In genomic region chr11:75399344-75400109, GRCh38 we compare ENCODE assay signal across 8 cellular contexts. TPM values are rescaled to one million over a fixed set of nuclear protein-coding genes. Genes with fewer than 3 reads are reported as not detected.
DNase-seq lines count a peak whose midpoint lies in the region; ATAC-seq and TF ChIP-seq lines count a peak whose summit lies in the region.

Gene RPS3 (plus strand): TSS chr11:75399518. CDS start chr11:75399548, 30 bp downstream.

- no peaks in the 10 kb centered on the region for H3K9me3 ChIP-seq in SU-DHL-6 (ENCODE audit: insufficient read depth, low read length)
- H3K9me3 ChIP-seq in cardiac muscle cell (ENCODE audit: low read depth), result no peaks in the 10 kb centered on the region
- no peaks in the 10 kb centered on the region for H3K9me3 ChIP-seq in trophoblast cell (ENCODE audit: insufficient read depth, low read depth, low read length)
- H3K9me3 ChIP-seq in transverse colon, result no peaks in the 10 kb centered on the region

- in situ Hi-C loops in transverse colon (cut with MboI; ENCODE audit: low pct_ligation_motif_present in 1 of 4, low pct_unique_long_range_greater_than_20kb in 1 of 4, low sequenced_read_pairs in 3 of 4), result no loop called here

- peak within 1 kb of the TSS; percentile 95 for H3K27ac Mint-ChIP-seq in activated naive CD8-positive, alpha-beta T cell treated with anti-CD3 and anti-CD28 coated beads, Interleukin-2, amount 10 ng/mL, durations not matched to agents 7 days and 5 days

- peak; percentile 36 for TF ChIP-seq EP300 in transverse colon (IDR thresholded peaks at IDR 0.05; ENCODE audit: low read depth)

- TF ChIP-seq CTCF in GM12864 (IDR thresholded peaks at IDR 0.05; ENCODE audit: low read depth, low read length, missing control alignments), result no peak
- no peak for TF ChIP-seq CTCF in SU-DHL-6 (IDR thresholded peaks at IDR 0.05; ENCODE audit: insufficient read depth, low read length, poor library complexity, severe bottlenecking)
- TF ChIP-seq CTCF in cardiac muscle cell (IDR thresholded peaks at IDR 0.05; ENCODE audit: low read depth, low read length), result no peak
- TF ChIP-seq CTCF in transverse colon (IDR thresholded peaks at IDR 0.05), result peak in 2 of 5 experiments; percentile 23 to 35

- intact Hi-C loops in transverse colon (cut with DNase I; ENCODE audit: low total_unique reads), result no loop called here

- peak within 1 kb of the TSS; percentile 88 for H3K18ac ChIP-seq in trophoblast cell (ENCODE audit: low read length)

- H3K4me2 ChIP-seq in SU-DHL-6 (ENCODE audit: low read depth, low read length, poor library complexity, severe bottlenecking) (peak within 1 kb of the TSS; percentile 77), trophoblast cell (ENCODE audit: low read length) (peak within 1 kb of the TSS; percentile 98)

- H3K36me3 ChIP-seq in SU-DHL-6 (ENCODE audit: low read length) (peaks cover 37% of the 10 kb centered on the region), cardiac muscle cell (peaks cover 34% of the 10 kb centered on the region), trophoblast cell (ENCODE audit: control insufficient read depth in 1 of 2, insufficient read depth in 2 of 2, low read length in 2 of 2) (peaks cover 22 to 32% of the 10 kb centered on the region in 2 experiments), transverse colon (peaks cover 0 to 29% (median 14%) of the 10 kb centered on the region in 4 donors)

- H3K27me3 ChIP-seq in SU-DHL-6 (ENCODE audit: low read length), result no peaks in the 10 kb centered on the region
- no peaks in the 10 kb centered on the region for H3K27me3 ChIP-seq in cardiac muscle cell
- no peaks in the 10 kb centered on the region for H3K27me3 ChIP-seq in trophoblast cell (ENCODE audit: insufficient read depth, low read length)
- no peaks in the 10 kb centered on the region for H3K27me3 ChIP-seq in transverse colon

- H3K9me2 ChIP-seq in SU-DHL-6 (replicated peaks; ENCODE audit: insufficient read depth, low read length), result no peaks in the 10 kb centered on the region

- DNase-seq in GM12864 (ENCODE audit: low read depth) (peak; percentile 69), NCI-H1105 (lab: John Stamatoyannopoulos, UW) (peak; percentile 89), cardiac muscle cell (ENCODE audit: low read depth in 1 of 2, low spot score in 1 of 2) (peak; percentile 94), trophoblast cell (peak; percentile 85 to 95), transverse colon (peak; percentile 94)
- DNase-seq in activated naive CD8-positive, alpha-beta T cell treated with anti-CD3 and anti-CD28 coated beads, Interleukin-2, amount 10 ng/mL, durations not matched to agents 7 days and 5 days, result peak; percentile 93

- peak within 1 kb of the TSS; percentile 74 for H2BK120ac ChIP-seq in trophoblast cell (ENCODE audit: insufficient read depth, low read length, poor library complexity)

- H3K36me3 Mint-ChIP-seq in activated naive CD8-positive, alpha-beta T cell treated with anti-CD3 and anti-CD28 coated beads, Interleukin-2, amount 10 ng/mL, durations not matched to agents 7 days and 5 days, result peaks cover 45% of the 10 kb centered on the region

- peaks cover 7% of the 10 kb centered on the region for H3K27me3 Mint-ChIP-seq in activated naive CD8-positive, alpha-beta T cell treated with anti-CD3 and anti-CD28 coated beads, Interleukin-2, amount 10 ng/mL, durations not matched to agents 7 days and 5 days

- H3K4me1 ChIP-seq in cardiac muscle cell (ENCODE audit: low read depth) (peaks cover 4% of the 10 kb centered on the region), trophoblast cell (ENCODE audit: control insufficient read depth in 1 of 2, insufficient read depth in 2 of 2, low read length in 2 of 2) (peaks cover 0 to 5% of the 10 kb centered on the region in 2 experiments), transverse colon (peaks cover 9 to 22% (median 18%) of the 10 kb centered on the region in 4 donors)

- peak within 1 kb of the TSS; percentile 17 for H3K23ac ChIP-seq in trophoblast cell (ENCODE audit: low read length)

- peak; percentile 93 for TF ChIP-seq POLR2A in transverse colon (IDR thresholded peaks at IDR 0.05)

- H3K4me3 ChIP-seq in GM12864 (ENCODE audit: low read depth, low read length) (peak within 1 kb of the TSS; percentile 72), SU-DHL-6 (ENCODE audit: insufficient read depth, low read length, poor library complexity, severe bottlenecking) (peak within 1 kb of the TSS; percentile 78), cardiac muscle cell (peak within 1 kb of the TSS; percentile 70), trophoblast cell (ENCODE audit: low read depth, low read length) (peak within 1 kb of the TSS; percentile 98), transverse colon (peak within 1 kb of the TSS; percentile 65 to 86 (median 77))

- peak within 1 kb of the TSS; percentile 84 for H3K27ac ChIP-seq in SU-DHL-6 (ENCODE audit: low read depth, low read length)
- peak within 1 kb of the TSS; percentile 98 for H3K27ac ChIP-seq in cardiac muscle cell
- peak within 1 kb of the TSS; percentile 90 for H3K27ac ChIP-seq in trophoblast cell (ENCODE audit: low read depth, low read length)
- H3K27ac ChIP-seq in transverse colon, result peak within 1 kb of the TSS; percentile 93 to 96 (median 94)

- ATAC-seq in HG02610 (IDR thresholded peaks at IDR 0.05; ENCODE audit: unreplicated experiment), result peak; percentile 87
- peak; percentile 91 for ATAC-seq in activated naive CD8-positive, alpha-beta T cell treated with anti-CD3 and anti-CD28 coated beads, Interleukin-2, amount 10 ng/mL, durations not matched to agents 7 days and 5 days (ENCODE audit: low read depth)

- peak within 1 kb of the TSS; percentile 95 for H3K4ac ChIP-seq in trophoblast cell (ENCODE audit: low read depth, low read length)

- peaks cover 44% of the 10 kb centered on the region for H3K79me2 ChIP-seq in SU-DHL-6 (ENCODE audit: insufficient read depth, low read length)
- H3K79me2 ChIP-seq in trophoblast cell (ENCODE audit: control insufficient read depth, insufficient read depth, low read length, poor library complexity), result peaks cover 23% of the 10 kb centered on the region

- H2AFZ ChIP-seq in SU-DHL-6 (ENCODE audit: low read depth, low read length, severe bottlenecking) (peak within 1 kb of the TSS; percentile 80), trophoblast cell (ENCODE audit: insufficient read depth, low read length, poor library complexity) (peak within 1 kb of the TSS; percentile 83)

- POLR2A ChIA-PET in activated naive CD8-positive, alpha-beta T cell treated with anti-CD3 and anti-CD28 coated beads, Interleukin-2, amount 10 ng/mL, durations not matched to agents 7 days and 5 days (lab: Charles Lee), result interaction anchor here (0.6 to 1.6 kb wide), 16 partner anchors 11 to 835 kb away, joined by 3 to 6 read pairs (median 4); partner anchors contain the start of gene GDPD5

- H3K9me3 Mint-ChIP-seq in activated naive CD8-positive, alpha-beta T cell treated with anti-CD3 and anti-CD28 coated beads, Interleukin-2, amount 10 ng/mL, durations not matched to agents 7 days and 5 days, result no peaks in the 10 kb centered on the region

- H3K4me3 Mint-ChIP-seq in activated naive CD8-positive, alpha-beta T cell treated with anti-CD3 and anti-CD28 coated beads, Interleukin-2, amount 10 ng/mL, durations not matched to agents 7 days and 5 days, result peak within 1 kb of the TSS; percentile 91

- peak within 1 kb of the TSS; percentile 99 for H2AK5ac ChIP-seq in trophoblast cell (ENCODE audit: low read length)

- peaks cover 41% of the 10 kb centered on the region for H3K4me1 Mint-ChIP-seq in activated naive CD8-positive, alpha-beta T cell treated with anti-CD3 and anti-CD28 coated beads, Interleukin-2, amount 10 ng/mL, durations not matched to agents 7 days and 5 days

- H4K91ac ChIP-seq in trophoblast cell (ENCODE audit: low read depth, low read length), result peak within 1 kb of the TSS; percentile 91

- H3K14ac ChIP-seq in trophoblast cell (ENCODE audit: low read length), result peak within 1 kb of the TSS; percentile 95

- H4K20me1 ChIP-seq in SU-DHL-6 (ENCODE audit: low read depth, low read length), result peaks cover 36% of the 10 kb centered on the region

- H3K9ac ChIP-seq in SU-DHL-6 (ENCODE audit: low read length), result peak within 1 kb of the TSS; percentile 89
- H3K9ac ChIP-seq in trophoblast cell (ENCODE audit: low read length), result peak within 1 kb of the TSS; percentile 98

- H2BK12ac ChIP-seq in trophoblast cell (ENCODE audit: low read length), result peak within 1 kb of the TSS; percentile 24

- no CpG with 5 or more reads among the region's 53 CpGs for WGBS in trophoblast cell (ENCODE audit: extremely low coverage, insufficient coverage, insufficient read length)
- 0% methylated on average over 3 to 53 of the region's 53 CpGs for WGBS in transverse colon (ENCODE audit: low coverage in 1 of 2), 2 donors

- H4K8ac ChIP-seq in trophoblast cell (ENCODE audit: low read depth, low read length), result peak within 1 kb of the TSS; percentile 97

- peak within 1 kb of the TSS; percentile 96 for H2BK5ac ChIP-seq in trophoblast cell (ENCODE audit: low read depth, low read length, poor library complexity)

- H3F3A ChIP-seq in SU-DHL-6 (ENCODE audit: insufficient read depth), result peaks cover 46% of the 10 kb centered on the region

- H3K79me1 ChIP-seq in trophoblast cell (ENCODE audit: low read length), result peaks cover 7% of the 10 kb centered on the region

- H4K12ac ChIP-seq in trophoblast cell (ENCODE audit: low read depth, low read length), result peak within 1 kb of the TSS; percentile 94

RNA-seq across cellular contexts. Expression of gene RPS3, which starts in this region (rescaled TPM):
- total RNA-seq in activated naive CD8-positive, alpha-beta T cell treated with anti-CD3 and anti-CD28 coated beads, Interleukin-2, amount 10 ng/mL, durations not matched to agents 7 days and 5 days, result 1,000 to 10,000 TPM; 3,289 to 3,447 TPM
- total RNA-seq in cardiac muscle cell, result 781 and 951 TPM in 2 replicates
- polyA plus RNA-seq in cardiac muscle cell, result 974 and 1,206 TPM in 2 replicates
- 4,211 and 4,337 TPM in 2 replicates for polyA plus RNA-seq in trophoblast cell (2013)
- total RNA-seq in transverse colon, result 1,000 to 10,000 TPM in 1 of 4 donors, 100 to 1,000 TPM in 3; 492 to 1,045 (median 813) TPM

Comparison
In these comparisons a context has a peak if more than half of its experiments do, and no peak if none do; other contexts are left out.
1. Peak in every context shown above with its lines: DNase-seq, ATAC-seq, H3K4me3 ChIP-seq and H3K27ac ChIP-seq.